Comparison of ENCODE assay signal across 24 cellular contexts in the genomic region with DNA sequence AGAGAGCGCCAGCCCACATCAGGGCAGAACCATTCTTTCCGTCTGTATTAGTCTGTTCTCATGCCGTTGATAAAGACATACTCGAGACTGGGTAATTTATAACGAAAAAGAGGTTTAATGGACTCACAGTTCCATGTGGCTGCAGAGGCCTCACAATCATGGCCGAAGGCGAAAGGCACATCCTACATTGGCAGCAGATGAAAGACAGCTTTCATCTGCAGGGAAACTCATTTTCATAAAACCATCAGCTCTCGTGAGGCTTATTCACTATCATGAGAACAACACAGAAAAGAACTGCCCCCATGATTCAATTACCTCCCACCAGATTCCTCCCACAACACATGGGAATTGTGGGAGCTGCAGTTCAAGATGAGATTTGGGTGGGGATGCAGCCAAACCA.
"Had no signal": no experiment of that assay in that cellular context is flagged by ENCODE, and none has a peak within 500 bp of the region (broad histone marks: within the 10 kb centered on the region; RNA-seq: fewer than 3 reads in every experiment).

No MANE protein-coding gene starts in this region.

- H3K9me3 ChIP-seq: esophagus squamous epithelium, gastroesophageal sphincter, neutrophil, pancreas, right lobe of liver, stomach, thoracic aorta, transverse colon, upper lobe of right lung, uterus had no signal

- ATAC-seq: effector memory CD8-positive, alpha-beta T cell; gastroesophageal sphincter; left ventricle myocardium superior; natural killer cell; pancreas; right lobe of liver; upper lobe of right lung had no signal

- H3K4me3 ChIP-seq: coronary artery, esophagus squamous epithelium, gastroesophageal sphincter, lung, pancreas, right lobe of liver, smooth muscle cell, stomach, thoracic aorta, transverse colon, upper lobe of right lung, uterus had no signal

- H3K27ac ChIP-seq: coronary artery, esophagus squamous epithelium, gastroesophageal sphincter, neutrophil, pancreas, right lobe of liver, stomach, thoracic aorta, transverse colon, upper lobe of right lung, uterus had no signal

- H3K36me3 ChIP-seq: esophagus squamous epithelium, gastroesophageal sphincter, neutrophil, pancreas, right lobe of liver, stomach, thoracic aorta, transverse colon, upper lobe of right lung, uterus had no signal

- H3K27me3 ChIP-seq: esophagus squamous epithelium, gastroesophageal sphincter, neutrophil, pancreas, right lobe of liver, stomach, transverse colon, upper lobe of right lung, uterus had no signal

- H3K4me1 ChIP-seq: uterus had no signal

- DNase-seq: dermis blood vessel endothelial cell; effector memory CD8-positive, alpha-beta T cell; erythroblast; esophagus squamous epithelium; glutamatergic neuron; left ventricle myocardium superior; natural killer cell; pancreas; right lobe of liver; stimulated activated CD4-positive, alpha-beta T cell treated with anti-CD3 and anti-CD28 coated beads, Interleukin-12 subunit alpha, Interleukin-12 subunit beta, amount 100 ng/mL, for 4 hours; stimulated activated CD4-positive, alpha-beta T cell treated with anti-CD3 and anti-CD28 coated beads, Interleukin-1b, Interleukin-23, amount 100 ng/mL, for 48 hours; stimulated activated CD4-positive, alpha-beta T cell treated with anti-CD3 and anti-CD28 coated beads, Interleukin-4, amount 100 ng/mL, for 1 hour; stimulated activated CD8-positive, alpha-beta memory T cell treated with anti-CD3 and anti-CD28 coated beads, Interleukin-4, amount 100 ng/mL, for 48 hours; stimulated activated naive CD4-positive, alpha-beta T cell treated with Interleukin-2 at 50 U/mL for 16 hours; stomach; transverse colon; upper lobe of right lung; uterus had no signal
